23 cellular contexts compared by ENCODE assay signal in the genomic region with DNA sequence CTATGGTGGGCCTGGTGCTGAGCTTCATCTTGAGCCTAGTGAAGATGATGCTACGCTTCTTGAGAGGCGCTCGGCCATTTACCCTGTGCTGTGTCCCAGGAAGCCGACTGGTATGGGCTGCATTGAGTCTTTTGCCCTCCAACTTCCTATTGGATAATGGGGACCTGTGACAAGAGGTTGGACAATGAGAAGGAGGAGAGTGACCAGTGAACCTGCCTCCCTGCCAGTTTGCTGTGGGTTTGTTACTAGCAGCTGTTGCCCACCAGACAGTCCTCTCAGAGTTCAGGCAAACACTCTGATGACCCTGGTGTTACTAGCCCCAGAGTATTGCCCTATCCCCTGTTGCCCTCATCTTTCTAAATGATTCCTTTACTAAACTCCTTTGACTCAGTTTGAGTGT.
"Had no signal": no experiment of that assay in that cellular context is flagged by ENCODE, and none has a peak within 500 bp of the region (broad histone marks: within the 10 kb centered on the region; RNA-seq: fewer than 3 reads in every experiment).

No MANE protein-coding gene starts in this region.

- H3K27ac ChIP-seq: heart left ventricle, hepatocyte, left lung, prostate gland, sigmoid colon, thoracic aorta, transverse colon, vagina had no signal

- H3K27me3 ChIP-seq: dorsolateral prefrontal cortex, heart left ventricle, hepatocyte, sigmoid colon, transverse colon, vagina had no signal

- H3K9me3 ChIP-seq: heart left ventricle, left lung, mucosa of descending colon, prostate gland, sigmoid colon, thoracic aorta, transverse colon, vagina had no signal

- H2AFZ ChIP-seq: hepatocyte had no signal

- H3K36me3 ChIP-seq: heart left ventricle, left lung, prostate gland, sigmoid colon, thoracic aorta, transverse colon, vagina had no signal

- H3K4me2 ChIP-seq: hepatocyte had no signal

- ATAC-seq: heart left ventricle; left lung; mucosa of descending colon; naive thymus-derived CD8-positive, alpha-beta T cell; right cardiac atrium had no signal

- H3K4me1 ChIP-seq: left lung, prostate gland, transverse colon had no signal

- H3K4me3 ChIP-seq: dorsolateral prefrontal cortex, heart left ventricle, hepatocyte, left lung, mucosa of descending colon, prostate gland, sigmoid colon, thoracic aorta, transverse colon, vagina had no signal

- DNase-seq: dorsolateral prefrontal cortex; effector CD4-positive, alpha-beta T cell; heart left ventricle; kidney; left lung; mesenchymal stem cell; mucosa of descending colon; naive thymus-derived CD8-positive, alpha-beta T cell; nephron progenitor cell; nucleus accumbens; right cardiac atrium; sigmoid colon; small intestine; stimulated activated CD4-positive, alpha-beta T cell treated with anti-CD3 and anti-CD28 coated beads, Interleukin-15, amount 100 ng/mL, for 24 hours; stimulated activated CD4-positive, alpha-beta T cell treated with anti-CD3 and anti-CD28 coated beads, Interleukin-4, amount 100 ng/mL, for 1 hour; stimulated activated CD8-positive, alpha-beta memory T cell treated with anti-CD3 and anti-CD28 coated beads, Interleukin-4, amount 100 ng/mL, for 48 hours; stimulated activated naive CD4-positive, alpha-beta T cell; substantia nigra; transverse colon had no signal
